Comparison of ENCODE assay signal across 1 cellular context in the genomic region with DNA sequence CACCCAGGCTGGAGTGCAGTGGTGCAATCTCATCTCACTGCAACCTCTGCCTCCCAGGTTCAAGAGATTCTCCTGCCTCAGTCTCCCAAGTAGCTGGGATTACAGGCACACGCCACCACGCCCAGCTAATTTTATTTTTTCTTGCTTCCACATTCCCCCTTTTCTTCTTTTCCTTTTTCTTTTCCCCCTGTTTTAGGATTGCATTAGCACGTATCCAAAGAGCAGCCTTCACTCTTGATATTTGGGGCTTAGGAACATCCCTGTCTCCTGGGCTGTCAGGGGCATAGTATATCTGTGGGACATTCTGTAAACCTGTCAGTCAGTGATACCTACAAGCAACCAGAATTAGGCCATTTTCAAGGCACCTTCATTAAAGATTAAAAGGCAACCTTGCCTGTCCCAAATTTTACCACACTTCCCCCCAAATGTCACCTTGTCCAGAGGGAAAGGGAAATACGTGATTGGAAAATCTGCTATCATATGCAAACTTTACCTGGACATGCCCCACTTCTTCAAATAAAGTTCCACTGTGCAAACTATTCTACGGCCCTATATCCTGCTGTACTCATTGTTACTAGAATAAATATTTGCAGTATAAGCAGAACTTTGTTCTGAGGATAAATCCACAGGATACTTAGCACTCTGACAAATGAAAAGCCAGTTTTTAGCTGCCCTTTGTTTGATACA.
TF ChIP-seq lines count a peak whose summit lies in the region.

No MANE protein-coding gene starts in this region.

TF ChIP-seq in HepG2, 621 proteins besides CTCF, POLR2A, EP300 and RAD21 (continued from another document and continues in another):
- TF ChIP-seq HNF1A (IDR thresholded peaks at IDR 0.05; ENCODE audit: low read depth): peak; percentile 78
- TF ChIP-seq HNF1A (CRISPR knock-in tag; IDR thresholded peaks at IDR 0.05; ENCODE audit: borderline replicate concordance): peak; percentile 84
- 0 out of 2 replicates have a peak, but pooled peaks have one; percentile 3 for TF ChIP-seq ZNF343 (CRISPR knock-in tag; IDR thresholded peaks at IDR 0.05)
- TF ChIP-seq, protein P1, sequence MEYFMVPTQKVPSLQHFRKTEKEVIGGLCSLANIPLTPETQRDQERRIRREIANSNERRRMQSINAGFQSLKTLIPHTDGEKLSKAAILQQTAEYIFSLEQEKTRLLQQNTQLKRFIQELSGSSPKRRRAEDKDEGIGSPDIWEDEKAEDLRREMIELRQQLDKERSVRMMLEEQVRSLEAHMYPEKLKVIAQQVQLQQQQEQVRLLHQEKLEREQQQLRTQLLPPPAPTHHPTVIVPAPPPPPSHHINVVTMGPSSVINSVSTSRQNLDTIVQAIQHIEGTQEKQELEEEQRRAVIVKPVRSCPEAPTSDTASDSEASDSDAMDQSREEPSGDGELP (IDR thresholded peaks at IDR 0.05; ENCODE audit: borderline replicate concordance, low read depth): no peak; the same call in 1 of the 2 replicates
- no peak for TF ChIP-seq ZNF777 (CRISPR knock-in tag; IDR thresholded peaks at IDR 0.05)
- no peak; the same call in 1 of the 2 replicates for TF ChIP-seq ZNF430 (CRISPR knock-in tag; IDR thresholded peaks at IDR 0.05)
- TF ChIP-seq, protein P2, sequence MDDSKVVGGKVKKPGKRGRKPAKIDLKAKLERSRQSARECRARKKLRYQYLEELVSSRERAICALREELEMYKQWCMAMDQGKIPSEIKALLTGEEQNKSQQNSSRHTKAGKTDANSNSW (CRISPR knock-in tag; IDR thresholded peaks at IDR 0.05; ENCODE audit: borderline replicate concordance): no peak
- no peak for TF ChIP-seq TSC22D2 (CRISPR knock-in tag; IDR thresholded peaks at IDR 0.05; ENCODE audit: borderline replicate concordance)
- TF ChIP-seq, protein P3, sequence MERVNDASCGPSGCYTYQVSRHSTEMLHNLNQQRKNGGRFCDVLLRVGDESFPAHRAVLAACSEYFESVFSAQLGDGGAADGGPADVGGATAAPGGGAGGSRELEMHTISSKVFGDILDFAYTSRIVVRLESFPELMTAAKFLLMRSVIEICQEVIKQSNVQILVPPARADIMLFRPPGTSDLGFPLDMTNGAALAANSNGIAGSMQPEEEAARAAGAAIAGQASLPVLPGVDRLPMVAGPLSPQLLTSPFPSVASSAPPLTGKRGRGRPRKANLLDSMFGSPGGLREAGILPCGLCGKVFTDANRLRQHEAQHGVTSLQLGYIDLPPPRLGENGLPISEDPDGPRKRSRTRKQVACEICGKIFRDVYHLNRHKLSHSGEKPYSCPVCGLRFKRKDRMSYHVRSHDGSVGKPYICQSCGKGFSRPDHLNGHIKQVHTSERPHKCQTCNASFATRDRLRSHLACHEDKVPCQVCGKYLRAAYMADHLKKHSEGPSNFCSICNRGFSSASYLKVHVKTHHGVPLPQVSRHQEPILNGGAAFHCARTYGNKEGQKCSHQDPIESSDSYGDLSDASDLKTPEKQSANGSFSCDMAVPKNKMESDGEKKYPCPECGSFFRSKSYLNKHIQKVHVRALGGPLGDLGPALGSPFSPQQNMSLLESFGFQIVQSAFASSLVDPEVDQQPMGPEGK (CRISPR knock-in tag; IDR thresholded peaks at IDR 0.05): peak; percentile 87
- TF ChIP-seq RNF219 (CRISPR knock-in tag; IDR thresholded peaks at IDR 0.05): no peak
- TF ChIP-seq ZNF317 (CRISPR knock-in tag; IDR thresholded peaks at IDR 0.05): peak; percentile 32; the same call in 1 of the 2 replicates
- no peak for TF ChIP-seq ZC3H13 (CRISPR knock-in tag; IDR thresholded peaks at IDR 0.05)
- TF ChIP-seq, protein P4, sequence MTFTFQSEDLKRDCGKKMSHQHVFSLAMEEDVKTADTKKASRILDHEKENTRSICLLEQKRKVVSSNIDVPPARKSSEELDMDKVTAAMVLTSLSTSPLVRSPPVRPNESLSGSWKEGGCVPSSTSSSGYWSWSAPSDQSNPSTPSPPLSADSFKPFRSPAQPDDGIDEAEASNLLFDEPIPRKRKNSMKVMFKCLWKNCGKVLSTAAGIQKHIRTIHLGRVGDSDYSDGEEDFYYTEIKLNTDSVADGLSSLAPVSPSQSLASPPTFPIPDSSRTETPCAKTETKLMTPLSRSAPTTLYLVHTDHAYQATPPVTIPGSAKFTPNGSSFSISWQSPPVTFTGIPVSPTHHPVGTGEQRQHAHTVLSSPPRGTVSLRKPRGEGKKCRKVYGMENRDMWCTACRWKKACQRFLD (CRISPR knock-in tag; IDR thresholded peaks at IDR 0.05; ENCODE audit: borderline replicate concordance): no peak
- no peak for TF ChIP-seq ZMYM2 (CRISPR knock-in tag; IDR thresholded peaks at IDR 0.05)
- TF ChIP-seq, protein P5, sequence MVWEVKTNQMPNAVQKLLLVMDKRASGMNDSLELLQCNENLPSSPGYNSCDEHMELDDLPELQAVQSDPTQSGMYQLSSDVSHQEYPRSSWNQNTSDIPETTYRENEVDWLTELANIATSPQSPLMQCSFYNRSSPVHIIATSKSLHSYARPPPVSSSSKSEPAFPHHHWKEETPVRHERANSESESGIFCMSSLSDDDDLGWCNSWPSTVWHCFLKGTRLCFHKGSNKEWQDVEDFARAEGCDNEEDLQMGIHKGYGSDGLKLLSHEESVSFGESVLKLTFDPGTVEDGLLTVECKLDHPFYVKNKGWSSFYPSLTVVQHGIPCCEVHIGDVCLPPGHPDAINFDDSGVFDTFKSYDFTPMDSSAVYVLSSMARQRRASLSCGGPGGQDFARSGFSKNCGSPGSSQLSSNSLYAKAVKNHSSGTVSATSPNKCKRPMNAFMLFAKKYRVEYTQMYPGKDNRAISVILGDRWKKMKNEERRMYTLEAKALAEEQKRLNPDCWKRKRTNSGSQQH (CRISPR knock-in tag; IDR thresholded peaks at IDR 0.05; ENCODE audit: low read depth): peak; percentile 79; the same call in 1 of the 2 replicates
- TF ChIP-seq ZNF251 (CRISPR knock-in tag; IDR thresholded peaks at IDR 0.05): no peak
- peak; percentile 91 for TF ChIP-seq SIX4 (CRISPR knock-in tag; IDR thresholded peaks at IDR 0.05)
- no peak; the same call in 1 of the 2 replicates for TF ChIP-seq FOXK2 (IDR thresholded peaks at IDR 0.05)
- TF ChIP-seq ZNF253 (CRISPR knock-in tag; IDR thresholded peaks at IDR 0.05; ENCODE audit: borderline replicate concordance): no peak
- no peak for TF ChIP-seq LRRFIP1 (CRISPR knock-in tag; conservative IDR thresholded peaks at IDR 0.05)
- TF ChIP-seq SNRNP70 (IDR thresholded peaks at IDR 0.05; ENCODE audit: low read depth, low read length): no peak
- TF ChIP-seq ZNF407 (CRISPR knock-in tag; IDR thresholded peaks at IDR 0.05; ENCODE audit: not compliant biosample characterization): no peak
- no peak for TF ChIP-seq TBP (CRISPR knock-in tag; IDR thresholded peaks at IDR 0.05)
- no peak for TF ChIP-seq GZF1 (CRISPR knock-in tag; IDR thresholded peaks at IDR 0.05)
